ENCODE assay signal across 8 cellular contexts in genomic region chr17:42183741-42184711, GRCh38. TPM values are rescaled to one million over a fixed set of nuclear protein-coding genes. Genes with fewer than 3 reads are reported as not detected.
DNase-seq lines count a peak whose midpoint lies in the region; ATAC-seq and TF ChIP-seq lines count a peak whose summit lies in the region.

No MANE protein-coding gene starts in this region.

- peak overlapping the region; percentile 84 for H3K27ac ChIP-seq in colonic mucosa
- peak overlapping the region; percentile 69 to 87 for H3K27ac ChIP-seq in left lung

- H3K36me3 ChIP-seq in colonic mucosa (no peaks in the 10 kb centered on the region), left lung (no peaks in the 10 kb centered on the region)

- POLR2A ChIA-PET in GM10248 (lab: Yijun Ruan, JAX), result no interaction called here

- CTCF ChIA-PET in GM10248 (lab: Yijun Ruan, JAX), result interaction anchor here (1.2 to 6.3 kb wide), 12 partner anchors 9 to 222 kb away, joined by 3 to 53 read pairs (median 5); partner anchors contain the start of genes GHDC, KAT2A and STAT3

- ATAC-seq in HG02623 (IDR thresholded peaks at IDR 0.05; ENCODE audit: unreplicated experiment), result peak; percentile 60
- ATAC-seq in left lung, result peak; percentile 91

- H3K9me3 ChIP-seq in colonic mucosa, result no peaks in the 10 kb centered on the region
- no peaks in the 10 kb centered on the region for H3K9me3 ChIP-seq in left lung

- DNase-seq in GM10248 (ENCODE audit: extremely low spot score) (peak; percentile 95), NCI-H2107 treated with DMSO at 0.1 percent for 48 hours (lab: John Stamatoyannopoulos, UW; ENCODE audit: unreplicated experiment) (peak; percentile 14), colonic mucosa (peak; percentile 76), left lung (peak; percentile 77 to 95), NCI-H2171 treated with DMSO at 0.1 percent for 48 hours (lab: John Stamatoyannopoulos, UW) (no peak)
- peak; percentile 58 for DNase-seq in activated CD4-positive, alpha-beta T cell treated with anti-CD3 and anti-CD28 coated beads for 1 hour
- DNase-seq in stimulated activated CD4-positive, alpha-beta T cell treated with anti-CD3 and anti-CD28 coated beads, Interleukin-2, amount 100 ng/mL, for 24 hours, result peak; percentile 79 to 87

- intact Hi-C loops in colonic mucosa (cut with DNase I) (no loop called here), left lung (cut with DNase I) (no loop called here)

- peak overlapping the region; percentile 51 for H3K4me3 ChIP-seq in colonic mucosa
- H3K4me3 ChIP-seq in left lung, result peak overlapping the region; percentile 47 to 51

- peak; percentile 90 for TF ChIP-seq CTCF in GM10248 (IDR thresholded peaks at IDR 0.05; ENCODE audit: control extremely low read depth, extremely low read depth, low read depth, missing control alignments)
- peak; percentile 84 for TF ChIP-seq CTCF in colonic mucosa (IDR thresholded peaks at IDR 0.05)
- peak; percentile 82 to 94 for TF ChIP-seq CTCF in left lung (IDR thresholded peaks at IDR 0.05)

- H3K4me1 ChIP-seq in colonic mucosa (peaks cover 27% of the 10 kb centered on the region), left lung (peaks cover 14 to 73% of the 10 kb centered on the region in 2 donors)

- peaks cover 16% of the 10 kb centered on the region for H3K27me3 ChIP-seq in colonic mucosa
- peaks cover 21 to 37% of the 10 kb centered on the region in 2 donors for H3K27me3 ChIP-seq in left lung

- peak overlapping the region; percentile 43 to 62 for H3K9ac ChIP-seq in colonic mucosa (ENCODE audit: low read depth in 2 of 2, low read length in 2 of 2)

RNA-seq across cellular contexts. Expression of gene HCRT, which starts 1.2 kb away (rescaled TPM):
- not detected for total RNA-seq in colonic mucosa
- not detected for total RNA-seq in left lung

RNA-seq across cellular contexts. Expression of gene KCNH4, which starts 3.1 kb away (rescaled TPM):
- total RNA-seq in colonic mucosa (under 1 TPM in 1 of 2 donors, not detected in 1; 0.07 TPM), left lung (under 1 TPM in 1 of 2 donors, not detected in 1; 0.16 TPM)

RNA-seq across cellular contexts. Expression of gene GHDC, which starts 10.3 kb away (rescaled TPM):
- 10 to 100 TPM; 20.6 to 23.0 TPM for total RNA-seq in colonic mucosa
- total RNA-seq in left lung, result 10 to 100 TPM; 22.5 to 25.8 TPM

RNA-seq across cellular contexts. Expression of gene RAB5C, which starts 29.2 kb away (rescaled TPM):
- total RNA-seq in colonic mucosa (100 to 1,000 TPM; 148 to 171 TPM), left lung (100 to 1,000 TPM; 139 to 188 TPM)
